ENCODE assay signal across 30 cellular contexts in genomic region chr3:12246758-12247157, GRCh38. TPM values are rescaled to one million over a fixed set of nuclear protein-coding genes. Genes with fewer than 3 reads are reported as not detected.
"Had no signal": no experiment of that assay in that cellular context is flagged by ENCODE, and none has a peak within 500 bp of the region (broad histone marks: within the 10 kb centered on the region; RNA-seq: fewer than 3 reads in every experiment).

No MANE protein-coding gene starts in this region.

- H3K79me2 ChIP-seq: parathyroid adenoma had no signal

- H3K36me3 ChIP-seq: colonic mucosa, gastrocnemius medialis, right lobe of liver, suprapubic skin, tibial artery had no signal

- H3K27ac Mint-ChIP-seq: dendritic cell treated with granulocyte-macrophage colony-stimulating factor and Interleukin-4, amounts not matched to agents 40 ng/mL and 50 ng/mL, for 4 days; endodermal cell; mesothelial cell of epicardium; naive B cell; natural killer cell treated with Interleukin-12 subunit alpha and Interleukin-12 subunit beta and Interleukin-15 and Interleukin-18, amount 100 ng/mL, for 72 hours; progenitor cell of endocrine pancreas; stimulated activated naive CD8-positive, alpha-beta T cell treated with anti-CD3 and anti-CD28 coated beads, Interleukin-15, amount 100 ng/mL, for 72 hours; type B pancreatic cell had no signal

- H3K9ac ChIP-seq: parathyroid adenoma had no signal

- H3K4me3 ChIP-seq: colonic mucosa, gastrocnemius medialis, lung, mucosa of descending colon, right lobe of liver, suprapubic skin, tibial artery had no signal

- H3K36me3 Mint-ChIP-seq: type B pancreatic cell had no signal

- H3K4me3 Mint-ChIP-seq: dendritic cell treated with granulocyte-macrophage colony-stimulating factor and Interleukin-4, amounts not matched to agents 40 ng/mL and 50 ng/mL, for 4 days; endodermal cell; mesothelial cell of epicardium; naive B cell; natural killer cell treated with Interleukin-12 subunit alpha and Interleukin-12 subunit beta and Interleukin-15 and Interleukin-18, amount 100 ng/mL, for 72 hours; neural crest cell; stimulated activated naive CD8-positive, alpha-beta T cell treated with anti-CD3 and anti-CD28 coated beads, Interleukin-15, amount 100 ng/mL, for 72 hours; type B pancreatic cell had no signal

- DNase-seq: colonic mucosa; effector CD8-positive, alpha-beta T cell; endodermal cell; foreskin fibroblast; gastrocnemius medialis; head of caudate nucleus; kidney; mesenchymal stem cell; mucosa of descending colon; naive B cell; right lobe of liver; small intestine; stimulated activated CD4-positive, alpha-beta T cell treated with anti-CD3 and anti-CD28 coated beads, Interleukin-1b, Interleukin-23, amount 100 ng/mL, for 48 hours; stimulated activated CD4-positive, alpha-beta T cell treated with anti-CD3 and anti-CD28 coated beads, Interleukin-4, amount 100 ng/mL, for 1 hour; stimulated activated CD8-positive, alpha-beta memory T cell treated with anti-CD3 and anti-CD28 coated beads, Interleukin-4, amount 100 ng/mL, for 48 hours; stimulated activated naive CD4-positive, alpha-beta T cell; stimulated activated naive CD8-positive, alpha-beta T cell treated with anti-CD3 and anti-CD28 coated beads, Interleukin-15, amount 100 ng/mL, for 72 hours; tibial artery had no signal

- H3K27me3 Mint-ChIP-seq: progenitor cell of endocrine pancreas had no signal

- H3K27me3 ChIP-seq: colonic mucosa, gastrocnemius medialis, right lobe of liver, suprapubic skin had no signal

- H3K27ac ChIP-seq: colonic mucosa, epithelial cell of prostate, gastrocnemius medialis, parathyroid adenoma, right lobe of liver, suprapubic skin, tibial artery had no signal

- H3K9me3 Mint-ChIP-seq: natural killer cell treated with Interleukin-12 subunit alpha and Interleukin-12 subunit beta and Interleukin-15 and Interleukin-18, amount 100 ng/mL, for 72 hours; type B pancreatic cell had no signal

- H3K9me3 ChIP-seq: colonic mucosa, gastrocnemius medialis, suprapubic skin had no signal

- H2AFZ ChIP-seq: parathyroid adenoma had no signal

- H3K4me1 Mint-ChIP-seq: mesothelial cell of epicardium, naive B cell, neural crest cell had no signal

- H3K4me1 ChIP-seq: colonic mucosa, gastrocnemius medialis, parathyroid adenoma, right lobe of liver, suprapubic skin, tibial artery had no signal

- ATAC-seq: esophagus mucosa; gastrocnemius medialis; left lobe of liver; mucosa of descending colon; natural killer cell treated with Interleukin-12 subunit alpha and Interleukin-12 subunit beta and Interleukin-15 and Interleukin-18, amount 100 ng/mL, for 72 hours; right lobe of liver; stimulated activated naive CD8-positive, alpha-beta T cell treated with anti-CD3 and anti-CD28 coated beads, Interleukin-15, amount 100 ng/mL, for 72 hours had no signal

RNA-seq across cellular contexts. Expression of gene PPARG, which starts 42.1 kb away (rescaled TPM):
- total RNA-seq: neural crest cell had no signal
